Comparison of ENCODE assay signal across 1 cellular context in the genomic region with DNA sequence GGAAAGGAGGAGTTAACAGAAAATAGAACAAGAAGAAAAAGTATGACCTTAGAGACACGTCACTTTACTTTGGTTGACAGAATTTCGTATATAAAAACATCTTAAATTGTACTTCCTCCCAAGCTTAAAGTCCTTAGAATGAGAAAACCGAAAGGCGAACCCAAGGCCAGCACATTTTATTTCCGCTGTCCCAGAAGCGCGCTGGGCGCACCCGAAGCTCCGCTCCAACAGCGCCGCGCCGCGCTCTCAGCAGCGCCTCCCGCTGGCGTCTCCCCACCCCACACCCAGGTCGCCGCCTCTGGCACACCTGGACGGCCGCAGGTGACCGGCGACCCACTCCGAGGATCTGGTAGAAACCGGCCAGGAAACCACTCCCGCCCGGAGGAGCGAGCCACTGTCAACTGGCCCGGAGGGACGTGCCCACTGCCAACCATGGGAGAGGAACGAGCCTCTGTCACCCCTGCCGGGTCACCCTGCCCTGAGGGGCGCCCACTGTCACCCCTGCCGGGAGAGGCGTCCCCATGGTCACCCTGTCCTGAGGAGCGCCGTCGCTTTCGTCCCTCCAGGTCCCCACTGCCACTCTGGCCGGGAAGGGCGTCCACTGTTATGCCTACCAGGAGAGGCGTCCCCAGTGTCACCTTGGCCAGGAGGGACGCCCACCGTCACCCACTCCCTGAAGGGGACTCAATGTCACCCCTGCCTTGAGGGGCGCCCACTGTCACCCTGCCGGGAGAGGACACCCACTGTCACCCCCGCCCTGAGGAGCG.
TF ChIP-seq lines count a peak whose summit lies in the region.

No MANE protein-coding gene starts in this region.

TF ChIP-seq in HepG2, 621 proteins besides CTCF, POLR2A, EP300 and RAD21 (continued from another document and continues in another):
- TF ChIP-seq, protein P1, sequence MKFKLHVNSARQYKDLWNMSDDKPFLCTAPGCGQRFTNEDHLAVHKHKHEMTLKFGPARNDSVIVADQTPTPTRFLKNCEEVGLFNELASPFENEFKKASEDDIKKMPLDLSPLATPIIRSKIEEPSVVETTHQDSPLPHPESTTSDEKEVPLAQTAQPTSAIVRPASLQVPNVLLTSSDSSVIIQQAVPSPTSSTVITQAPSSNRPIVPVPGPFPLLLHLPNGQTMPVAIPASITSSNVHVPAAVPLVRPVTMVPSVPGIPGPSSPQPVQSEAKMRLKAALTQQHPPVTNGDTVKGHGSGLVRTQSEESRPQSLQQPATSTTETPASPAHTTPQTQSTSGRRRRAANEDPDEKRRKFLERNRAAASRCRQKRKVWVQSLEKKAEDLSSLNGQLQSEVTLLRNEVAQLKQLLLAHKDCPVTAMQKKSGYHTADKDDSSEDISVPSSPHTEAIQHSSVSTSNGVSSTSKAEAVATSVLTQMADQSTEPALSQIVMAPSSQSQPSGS (CRISPR knock-in tag; IDR thresholded peaks at IDR 0.05), result peak; percentile 67; the same call in 1 of the 2 replicates
- no peak for TF ChIP-seq ZNF597 (CRISPR knock-in tag; IDR thresholded peaks at IDR 0.05)
- 0 out of 2 replicates have a peak, but pooled peaks have one; percentile 41 for TF ChIP-seq BHLHE40 (IDR thresholded peaks at IDR 0.05; ENCODE audit: low read length)
- no peak for TF ChIP-seq MYNN (CRISPR knock-in tag; IDR thresholded peaks at IDR 0.05; ENCODE audit: low read depth)
- TF ChIP-seq, protein P2, sequence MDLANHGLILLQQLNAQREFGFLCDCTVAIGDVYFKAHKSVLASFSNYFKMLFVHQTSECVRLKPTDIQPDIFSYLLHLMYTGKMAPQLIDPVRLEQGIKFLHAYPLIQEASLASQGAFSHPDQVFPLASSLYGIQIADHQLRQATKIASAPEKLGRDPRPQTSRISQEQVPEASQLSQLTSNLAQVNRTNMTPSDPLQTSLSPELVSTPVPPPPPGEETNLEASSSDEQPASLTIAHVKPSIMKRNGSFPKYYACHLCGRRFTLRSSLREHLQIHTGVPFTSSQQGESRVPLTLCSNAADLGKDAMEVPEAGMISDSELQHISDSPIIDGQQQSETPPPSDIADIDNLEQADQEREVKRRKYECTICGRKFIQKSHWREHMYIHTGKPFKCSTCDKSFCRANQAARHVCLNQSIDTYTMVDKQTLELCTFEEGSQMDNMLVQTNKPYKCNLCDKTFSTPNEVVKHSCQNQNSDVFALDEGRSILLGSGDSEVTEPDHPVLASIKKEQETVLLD (CRISPR knock-in tag; IDR thresholded peaks at IDR 0.05; ENCODE audit: low read depth), result no peak
- TF ChIP-seq, protein P3, sequence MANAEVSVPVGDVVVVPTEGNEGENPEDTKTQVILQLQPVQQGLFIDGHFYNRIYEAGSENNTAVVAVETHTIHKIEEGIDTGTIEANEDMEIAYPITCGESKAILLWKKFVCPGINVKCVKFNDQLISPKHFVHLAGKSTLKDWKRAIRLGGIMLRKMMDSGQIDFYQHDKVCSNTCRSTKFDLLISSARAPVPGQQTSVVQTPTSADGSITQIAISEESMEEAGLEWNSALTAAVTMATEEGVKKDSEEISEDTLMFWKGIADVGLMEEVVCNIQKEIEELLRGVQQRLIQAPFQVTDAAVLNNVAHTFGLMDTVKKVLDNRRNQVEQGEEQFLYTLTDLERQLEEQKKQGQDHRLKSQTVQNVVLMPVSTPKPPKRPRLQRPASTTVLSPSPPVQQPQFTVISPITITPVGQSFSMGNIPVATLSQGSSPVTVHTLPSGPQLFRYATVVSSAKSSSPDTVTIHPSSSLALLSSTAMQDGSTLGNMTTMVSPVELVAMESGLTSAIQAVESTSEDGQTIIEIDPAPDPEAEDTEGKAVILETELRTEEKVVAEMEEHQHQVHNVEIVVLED (CRISPR knock-in tag; IDR thresholded peaks at IDR 0.05; ENCODE audit: borderline replicate concordance), result peak; percentile 81
- TF ChIP-seq BRCA1 (CRISPR knock-in tag; IDR thresholded peaks at IDR 0.05), result peak; percentile 56; the same call in 1 of the 2 replicates
- TF ChIP-seq ZNF704 (CRISPR knock-in tag; IDR thresholded peaks at IDR 0.05; ENCODE audit: borderline replicate concordance), result no peak
- TF ChIP-seq, protein P4, sequence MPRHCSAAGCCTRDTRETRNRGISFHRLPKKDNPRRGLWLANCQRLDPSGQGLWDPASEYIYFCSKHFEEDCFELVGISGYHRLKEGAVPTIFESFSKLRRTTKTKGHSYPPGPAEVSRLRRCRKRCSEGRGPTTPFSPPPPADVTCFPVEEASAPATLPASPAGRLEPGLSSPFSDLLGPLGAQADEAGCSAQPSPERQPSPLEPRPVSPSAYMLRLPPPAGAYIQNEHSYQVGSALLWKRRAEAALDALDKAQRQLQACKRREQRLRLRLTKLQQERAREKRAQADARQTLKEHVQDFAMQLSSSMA (CRISPR knock-in tag; IDR thresholded peaks at IDR 0.05), result no peak
- no peak; the same call in 1 of the 2 replicates for TF ChIP-seq SMYD3 (CRISPR knock-in tag; IDR thresholded peaks at IDR 0.05)
- no peak for TF ChIP-seq CERS6 (CRISPR knock-in tag; IDR thresholded peaks at IDR 0.05)
- no peak for TF ChIP-seq ETS1 (CRISPR knock-in tag; IDR thresholded peaks at IDR 0.05)
- 0 out of 2 replicates have a peak, but pooled peaks have one; percentile 79 for TF ChIP-seq ZNF572 (CRISPR knock-in tag; IDR thresholded peaks at IDR 0.05)
- TF ChIP-seq ZBTB7A (CRISPR knock-in tag; IDR thresholded peaks at IDR 0.05), result peak; percentile 86
- peak; percentile 79; the same call in 1 of the 2 replicates for TF ChIP-seq ZNF124 (CRISPR knock-in tag; IDR thresholded peaks at IDR 0.05)
- TF ChIP-seq RFX1 (IDR thresholded peaks at IDR 0.05), result no peak
- no peak for TF ChIP-seq JDP2 (CRISPR knock-in tag; IDR thresholded peaks at IDR 0.05; ENCODE audit: borderline replicate concordance)
- TF ChIP-seq, protein P5, sequence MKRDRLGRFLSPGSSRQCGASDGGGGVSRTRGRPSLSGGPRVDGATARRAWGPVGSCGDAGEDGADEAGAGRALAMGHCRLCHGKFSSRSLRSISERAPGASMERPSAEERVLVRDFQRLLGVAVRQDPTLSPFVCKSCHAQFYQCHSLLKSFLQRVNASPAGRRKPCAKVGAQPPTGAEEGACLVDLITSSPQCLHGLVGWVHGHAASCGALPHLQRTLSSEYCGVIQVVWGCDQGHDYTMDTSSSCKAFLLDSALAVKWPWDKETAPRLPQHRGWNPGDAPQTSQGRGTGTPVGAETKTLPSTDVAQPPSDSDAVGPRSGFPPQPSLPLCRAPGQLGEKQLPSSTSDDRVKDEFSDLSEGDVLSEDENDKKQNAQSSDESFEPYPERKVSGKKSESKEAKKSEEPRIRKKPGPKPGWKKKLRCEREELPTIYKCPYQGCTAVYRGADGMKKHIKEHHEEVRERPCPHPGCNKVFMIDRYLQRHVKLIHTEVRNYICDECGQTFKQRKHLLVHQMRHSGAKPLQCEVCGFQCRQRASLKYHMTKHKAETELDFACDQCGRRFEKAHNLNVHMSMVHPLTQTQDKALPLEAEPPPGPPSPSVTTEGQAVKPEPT (CRISPR knock-in tag; IDR thresholded peaks at IDR 0.05; ENCODE audit: low read depth), result 0 out of 2 replicates have a peak, but pooled peaks have one; percentile 74
- TF ChIP-seq KLF9 (CRISPR knock-in tag; IDR thresholded peaks at IDR 0.05; ENCODE audit: low read depth), result no peak
- TF ChIP-seq ZNF570 (CRISPR knock-in tag; IDR thresholded peaks at IDR 0.05; ENCODE audit: borderline replicate concordance), result no peak
- TF ChIP-seq CCAR2 (optimal IDR thresholded peaks at IDR 0.05; ENCODE audit: low read depth, low read length), result no peak
- TF ChIP-seq ZFP41 (CRISPR knock-in tag; IDR thresholded peaks at IDR 0.05; ENCODE audit: borderline replicate concordance), result no peak
- peak; percentile 81; the same call in 1 of the 2 replicates for TF ChIP-seq ZBTB7B (CRISPR knock-in tag; IDR thresholded peaks at IDR 0.05)
- TF ChIP-seq NFIC (IDR thresholded peaks at IDR 0.05; ENCODE audit: low read length), result no peak
- peak; percentile 93 for TF ChIP-seq ZGPAT (CRISPR knock-in tag; IDR thresholded peaks at IDR 0.05)
- peak; percentile 77 for TF ChIP-seq ZMYM3 (CRISPR knock-in tag; IDR thresholded peaks at IDR 0.05)
- peak; percentile 82 for TF ChIP-seq ZNF556 (CRISPR knock-in tag; IDR thresholded peaks at IDR 0.05; ENCODE audit: borderline replicate concordance)
- TF ChIP-seq BORCS8-MEF2B (CRISPR knock-in tag; IDR thresholded peaks at IDR 0.05), result no peak
- no peak for TF ChIP-seq TGIF2 (CRISPR knock-in tag; IDR thresholded peaks at IDR 0.05)
- no peak for TF ChIP-seq PAWR (CRISPR knock-in tag; IDR thresholded peaks at IDR 0.05; ENCODE audit: borderline replicate concordance)
- no peak for TF ChIP-seq ZNF562 (CRISPR knock-in tag; IDR thresholded peaks at IDR 0.05; ENCODE audit: borderline replicate concordance)
- peak; percentile 58; the same call in 1 of the 2 replicates for TF ChIP-seq ZNF317 (CRISPR knock-in tag; IDR thresholded peaks at IDR 0.05)
- TF ChIP-seq, protein P6, sequence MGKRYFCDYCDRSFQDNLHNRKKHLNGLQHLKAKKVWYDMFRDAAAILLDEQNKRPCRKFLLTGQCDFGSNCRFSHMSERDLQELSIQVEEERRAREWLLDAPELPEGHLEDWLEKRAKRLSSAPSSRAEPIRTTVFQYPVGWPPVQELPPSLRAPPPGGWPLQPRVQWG (CRISPR knock-in tag; IDR thresholded peaks at IDR 0.05; ENCODE audit: borderline replicate concordance, low read depth), result no peak
- TF ChIP-seq ELF4 (CRISPR knock-in tag; IDR thresholded peaks at IDR 0.05; ENCODE audit: borderline replicate concordance), result peak; percentile 11; the same call in 1 of the 2 replicates
- TF ChIP-seq ZBTB8A (CRISPR knock-in tag; IDR thresholded peaks at IDR 0.05; ENCODE audit: borderline replicate concordance, low read depth), result no peak
- TF ChIP-seq ZNF251 (CRISPR knock-in tag; IDR thresholded peaks at IDR 0.05), result 0 out of 2 replicates have a peak, but pooled peaks have one; percentile 64
- TF ChIP-seq KDM6A (CRISPR knock-in tag; IDR thresholded peaks at IDR 0.05; ENCODE audit: low read depth), result no peak
- TF ChIP-seq, protein P7, sequence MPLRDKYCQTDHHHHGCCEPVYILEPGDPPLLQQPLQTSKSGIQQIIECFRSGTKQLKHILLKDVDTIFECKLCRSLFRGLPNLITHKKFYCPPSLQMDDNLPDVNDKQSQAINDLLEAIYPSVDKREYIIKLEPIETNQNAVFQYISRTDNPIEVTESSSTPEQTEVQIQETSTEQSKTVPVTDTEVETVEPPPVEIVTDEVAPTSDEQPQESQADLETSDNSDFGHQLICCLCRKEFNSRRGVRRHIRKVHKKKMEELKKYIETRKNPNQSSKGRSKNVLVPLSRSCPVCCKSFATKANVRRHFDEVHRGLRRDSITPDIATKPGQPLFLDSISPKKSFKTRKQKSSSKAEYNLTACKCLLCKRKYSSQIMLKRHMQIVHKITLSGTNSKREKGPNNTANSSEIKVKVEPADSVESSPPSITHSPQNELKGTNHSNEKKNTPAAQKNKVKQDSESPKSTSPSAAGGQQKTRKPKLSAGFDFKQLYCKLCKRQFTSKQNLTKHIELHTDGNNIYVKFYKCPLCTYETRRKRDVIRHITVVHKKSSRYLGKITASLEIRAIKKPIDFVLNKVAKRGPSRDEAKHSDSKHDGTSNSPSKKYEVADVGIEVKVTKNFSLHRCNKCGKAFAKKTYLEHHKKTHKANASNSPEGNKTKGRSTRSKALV (CRISPR knock-in tag; IDR thresholded peaks at IDR 0.05), result peak; percentile 97
- TF ChIP-seq SMARCC2 (IDR thresholded peaks at IDR 0.05), result no peak
- no peak for TF ChIP-seq MBNL3 (CRISPR knock-in tag; conservative IDR thresholded peaks at IDR 0.05)
- no peak for TF ChIP-seq ZNF740 (CRISPR knock-in tag; IDR thresholded peaks at IDR 0.05)
- TF ChIP-seq ZNF530 (CRISPR knock-in tag; IDR thresholded peaks at IDR 0.05; ENCODE audit: low read depth), result no peak
- TF ChIP-seq ZMYM4 (CRISPR knock-in tag; IDR thresholded peaks at IDR 0.05), result peak; percentile 87
- no peak for TF ChIP-seq MAFK (conservative IDR thresholded peaks at IDR 0.05 in 1 of 2, IDR thresholded peaks at IDR 0.05 in 1 of 2; ENCODE audit: low read length in 2 of 2)
